8 cellular contexts compared by ENCODE assay signal in genomic region chr14:90383126-90383730, GRCh38. TPM values are rescaled to one million over a fixed set of nuclear protein-coding genes. Genes with fewer than 3 reads are reported as not detected.
DNase-seq lines count a peak whose midpoint lies in the region; ATAC-seq and TF ChIP-seq lines count a peak whose summit lies in the region.

No MANE protein-coding gene starts in this region.

- peak overlapping the region; percentile 82 for H3K27ac ChIP-seq in C4-2B

- TF ChIP-seq CTCF in C4-2B (conservative IDR thresholded peaks at IDR 0.05) (no peak), lower leg skin (IDR thresholded peaks at IDR 0.05) (no peak)

- TF ChIP-seq POLR2A in lower leg skin (IDR thresholded peaks at IDR 0.05): peak in 1 of 2 donors; percentile 95

- intact Hi-C loops in lower leg skin (cut with DNase I; ENCODE audit: low total_unique reads): no loop called here

- WGBS in lower leg skin, 2 donors: 1% methylated on average over 61 of the region's 62 CpGs

- ATAC-seq in GM19324 (IDR thresholded peaks at IDR 0.05; ENCODE audit: low FRiP score, unreplicated experiment): peak; percentile 98
- ATAC-seq in HG03469 (IDR thresholded peaks at IDR 0.05; ENCODE audit: unreplicated experiment): peak; percentile 92

- DNase-seq in NCI-H69 (lab: John Stamatoyannopoulos, UW): peak; percentile 100
- DNase-seq in activated CD4-positive, alpha-beta T cell treated with anti-CD3 and anti-CD28 coated beads, Interleukin-2, amount 50 U/mL, for 24 hours (ENCODE audit: low read depth in 1 of 2, low spot score in 1 of 2): peak; percentile 92 to 97
- DNase-seq in ecto neural progenitor cell (ENCODE audit: low spot score): peak; percentile 99
- peak; percentile 99 to 100 for DNase-seq in lower leg skin (ENCODE audit: low spot score in 2 of 2)
- DNase-seq in stimulated activated CD4-positive, alpha-beta T cell treated with anti-CD3 and anti-CD28 coated beads, Interleukin-4, amount 100 ng/mL, for 48 hours (ENCODE audit: low read depth in 2 of 2): peak; percentile 95 to 96

- H3K4me3 ChIP-seq in lower leg skin (ENCODE audit: low read depth, poor library complexity, severe bottlenecking): peak overlapping the region; percentile 59

RNA-seq across cellular contexts. Expression of gene CALM1, which starts 13.6 kb away (rescaled TPM):
- total RNA-seq in lower leg skin: 100 to 1,000 TPM; 106 to 240 (median 182) TPM

RNA-seq across cellular contexts. Expression of gene NRDE2, which starts 51.5 kb away (rescaled TPM):
- 10 to 100 TPM in 2 of 4 donors, 1 to 10 TPM in 2; 7.5 to 18.3 (median 10.2) TPM for total RNA-seq in lower leg skin

Comparison
In these comparisons a context has a peak if more than half of its experiments do, and no peak if none do; other contexts are left out.
1. Peak in every context shown above with its lines: DNase-seq, ATAC-seq, H3K4me3 ChIP-seq and H3K27ac ChIP-seq.